ENCODE assay signal across 30 cellular contexts in the genomic region with DNA sequence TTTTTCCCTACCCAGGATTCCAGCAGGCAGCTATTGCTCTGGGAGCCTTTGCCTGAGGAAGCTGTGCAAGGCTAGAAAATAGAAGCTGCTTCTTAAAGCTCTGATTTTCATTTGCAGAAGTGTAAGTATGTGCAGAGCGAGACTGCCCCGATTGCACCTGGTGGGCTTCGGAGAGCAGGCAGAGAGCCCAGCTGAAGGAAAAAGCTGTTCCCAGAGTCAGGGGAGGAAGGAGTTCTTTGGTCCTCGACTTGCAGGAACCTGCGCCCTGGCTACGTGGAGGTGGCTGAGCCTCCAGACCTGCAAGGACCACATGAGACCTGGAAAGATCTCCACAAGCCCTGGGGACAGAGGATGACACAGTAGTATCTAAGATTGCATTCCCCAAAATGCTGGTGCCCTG.
"Had no signal": no experiment of that assay in that cellular context is flagged by ENCODE, and none has a peak within 500 bp of the region (broad histone marks: within the 10 kb centered on the region; RNA-seq: fewer than 3 reads in every experiment).

No MANE protein-coding gene starts in this region.

- H3K9me3 Mint-ChIP-seq: naive B cell; natural killer cell treated with Interleukin-12 subunit alpha and Interleukin-12 subunit beta and Interleukin-15 and Interleukin-18, amount 100 ng/mL, for 72 hours; neural crest cell; stimulated activated naive B cell treated with anti-CD40 and anti-IgM and Interleukin-4, amounts not matched to agents 10 μg/mL and 1 μg/mL and 100 μg/mL, for 72 hours had no signal

- H3K4me3 ChIP-seq: heart right ventricle, hepatocyte, left ventricle myocardium inferior, lung, ovary, skin epidermis, stomach, testis, thyroid gland, upper lobe of right lung had no signal

- H3K4me2 ChIP-seq: hepatocyte had no signal

- H3K79me2 ChIP-seq: hepatocyte had no signal

- H3K4me3 Mint-ChIP-seq: immature natural killer cell; mesothelial cell of epicardium; naive B cell; natural killer cell treated with Interleukin-12 subunit alpha and Interleukin-12 subunit beta and Interleukin-15 and Interleukin-18, amount 100 ng/mL, for 72 hours; neural crest cell; stimulated activated naive B cell treated with anti-CD40 and anti-IgM and Interleukin-4, amounts not matched to agents 10 μg/mL and 1 μg/mL and 100 μg/mL, for 72 hours had no signal

- H3K9me3 ChIP-seq: heart right ventricle, left ventricle myocardium inferior, ovary, stomach, testis, thyroid gland, upper lobe of right lung had no signal

- FAIRE-seq: islet of Langerhans, urothelium cell line had no signal

- H3K4me1 ChIP-seq: left ventricle myocardium inferior, stomach, testis, thyroid gland, upper lobe of right lung had no signal

- H3K4me1 Mint-ChIP-seq: immature natural killer cell; naive B cell; stimulated activated naive B cell treated with anti-CD40 and anti-IgM and Interleukin-4, amounts not matched to agents 10 μg/mL and 1 μg/mL and 100 μg/mL, for 72 hours had no signal

- H3K27ac ChIP-seq: heart right ventricle, hepatocyte, left ventricle myocardium inferior, ovary, skin epidermis, stomach, testis, thyroid gland, upper lobe of right lung had no signal

- H3K36me3 ChIP-seq: heart right ventricle, left ventricle myocardium inferior, ovary, stomach, thyroid gland, upper lobe of right lung had no signal

- H2AFZ ChIP-seq: hepatocyte had no signal

- H3K36me3 Mint-ChIP-seq: immature natural killer cell; mesothelial cell of epicardium; naive B cell; natural killer cell treated with Interleukin-12 subunit alpha and Interleukin-12 subunit beta and Interleukin-15 and Interleukin-18, amount 100 ng/mL, for 72 hours; stimulated activated naive B cell treated with anti-CD40 and anti-IgM and Interleukin-4, amounts not matched to agents 10 μg/mL and 1 μg/mL and 100 μg/mL, for 72 hours had no signal

- H3K27me3 Mint-ChIP-seq: natural killer cell treated with Interleukin-12 subunit alpha and Interleukin-12 subunit beta and Interleukin-15 and Interleukin-18, amount 100 ng/mL, for 72 hours had no signal

- H3K27me3 ChIP-seq: ovary, stomach, testis, thyroid gland, upper lobe of right lung had no signal

- DNase-seq: heart right ventricle; immature natural killer cell; kidney; left colon; left ventricle myocardium inferior; mesendoderm; naive B cell; ovary; right cardiac atrium; stimulated activated CD4-positive, alpha-beta T cell treated with anti-CD3 and anti-CD28 coated beads, Interleukin-12 subunit alpha, Interleukin-12 subunit beta, amount 100 ng/mL, for 4 hours; stimulated activated CD4-positive, alpha-beta T cell treated with anti-CD3 and anti-CD28 coated beads, Interleukin-15, amount 100 ng/mL, for 24 hours; stimulated activated CD4-positive, alpha-beta T cell treated with anti-CD3 and anti-CD28 coated beads, Interleukin-2, amount 100 ng/mL, for 24 hours; stimulated activated CD4-positive, alpha-beta T cell treated with anti-CD3 and anti-CD28 coated beads, Interleukin-4, amount 100 ng/mL, for 1 hour; stimulated activated naive B cell treated with anti-CD40 and anti-IgM and Interleukin-4, amounts not matched to agents 10 μg/mL and 1 μg/mL and 100 μg/mL, for 72 hours; stimulated activated naive CD8-positive, alpha-beta T cell treated with anti-CD3 and anti-CD28 coated beads, Interleukin-15, Interleukin-2, amounts not matched to agents 100 U/mL and 50 U/mL, for 24 hours; stomach; testis; thyroid gland; trophoblast cell; upper lobe of right lung had no signal

- ATAC-seq: heart right ventricle; left colon; natural killer cell treated with Interleukin-12 subunit alpha and Interleukin-12 subunit beta and Interleukin-15 and Interleukin-18, amount 100 ng/mL, for 72 hours; right cardiac atrium; sciatic nerve; stimulated activated naive B cell treated with anti-CD40 and anti-IgM and Interleukin-4, amounts not matched to agents 10 μg/mL and 1 μg/mL and 100 μg/mL, for 72 hours; stimulated activated naive CD8-positive, alpha-beta T cell treated with anti-CD3 and anti-CD28 coated beads, Interleukin-15, Interleukin-2, amounts not matched to agents 100 U/mL and 50 U/mL, for 24 hours; upper lobe of right lung had no signal

- H3K27ac Mint-ChIP-seq: immature natural killer cell; mesothelial cell of epicardium; naive B cell; natural killer cell treated with Interleukin-12 subunit alpha and Interleukin-12 subunit beta and Interleukin-15 and Interleukin-18, amount 100 ng/mL, for 72 hours; progenitor cell of endocrine pancreas; stimulated activated naive B cell treated with anti-CD40 and anti-IgM and Interleukin-4, amounts not matched to agents 10 μg/mL and 1 μg/mL and 100 μg/mL, for 72 hours had no signal
